In the genomic region with DNA sequence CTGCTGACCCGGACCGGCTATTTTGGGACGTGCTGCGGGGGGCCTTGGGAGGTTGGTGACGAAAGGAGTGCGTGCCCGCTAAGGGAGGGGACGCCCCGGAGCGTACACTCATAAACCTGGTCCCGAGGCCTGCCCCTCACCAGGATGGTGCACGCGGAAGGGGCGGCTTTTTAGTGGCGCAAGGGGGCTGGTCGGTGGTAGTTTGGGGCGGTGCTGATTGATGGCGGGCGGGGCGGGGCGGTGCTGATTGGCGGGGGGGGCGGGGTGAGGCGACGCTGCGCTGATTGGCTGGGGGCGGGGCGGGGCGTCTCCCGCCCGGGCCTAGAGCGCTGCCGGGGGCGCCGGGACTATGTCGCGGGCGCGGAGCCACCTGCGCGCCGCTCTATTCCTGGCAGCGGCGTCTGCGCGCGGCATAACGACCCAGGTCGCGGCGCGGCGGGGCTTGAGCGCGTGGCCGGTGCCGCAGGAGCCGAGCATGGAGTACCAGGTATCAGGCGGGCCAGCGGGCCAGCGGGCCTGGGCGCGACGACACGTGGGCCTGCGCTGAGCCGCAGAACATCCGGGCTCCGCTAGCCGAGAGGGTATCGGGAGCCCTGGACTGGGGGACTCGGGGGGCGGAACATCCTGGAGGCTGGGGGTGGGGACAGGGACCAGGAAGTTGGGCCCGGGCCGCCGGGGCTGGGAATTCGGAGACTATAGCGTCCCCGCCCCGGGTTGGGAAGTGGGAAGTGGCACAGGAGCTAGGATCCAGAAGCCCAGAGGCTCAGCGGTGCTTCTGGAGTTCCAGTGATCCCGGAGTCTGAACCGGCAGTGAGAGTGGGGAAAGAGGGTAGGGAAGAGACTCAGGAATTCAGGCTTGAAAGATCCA, we compare ENCODE assay signal across 8 cellular contexts. TPM values are rescaled to one million over a fixed set of nuclear protein-coding genes. Genes with fewer than 3 reads are reported as not detected.
DNase-seq lines count a peak whose midpoint lies in the region; ATAC-seq and TF ChIP-seq lines count a peak whose summit lies in the region.

A gene with protein sequence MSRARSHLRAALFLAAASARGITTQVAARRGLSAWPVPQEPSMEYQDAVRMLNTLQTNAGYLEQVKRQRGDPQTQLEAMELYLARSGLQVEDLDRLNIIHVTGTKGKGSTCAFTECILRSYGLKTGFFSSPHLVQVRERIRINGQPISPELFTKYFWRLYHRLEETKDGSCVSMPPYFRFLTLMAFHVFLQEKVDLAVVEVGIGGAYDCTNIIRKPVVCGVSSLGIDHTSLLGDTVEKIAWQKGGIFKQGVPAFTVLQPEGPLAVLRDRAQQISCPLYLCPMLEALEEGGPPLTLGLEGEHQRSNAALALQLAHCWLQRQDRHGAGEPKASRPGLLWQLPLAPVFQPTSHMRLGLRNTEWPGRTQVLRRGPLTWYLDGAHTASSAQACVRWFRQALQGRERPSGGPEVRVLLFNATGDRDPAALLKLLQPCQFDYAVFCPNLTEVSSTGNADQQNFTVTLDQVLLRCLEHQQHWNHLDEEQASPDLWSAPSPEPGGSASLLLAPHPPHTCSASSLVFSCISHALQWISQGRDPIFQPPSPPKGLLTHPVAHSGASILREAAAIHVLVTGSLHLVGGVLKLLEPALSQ (plus strand): TSS at position 307 of the 868 bp plus-strand sequence. CDS start 43 bp downstream, at position 350.

- no peak for TF ChIP-seq CTCF in body of pancreas (IDR thresholded peaks at IDR 0.05)

- peak; percentile 84 to 88 for DNase-seq in NCI-H2081 (lab: John Stamatoyannopoulos, UW)
- DNase-seq in NCI-H2081 treated with DMSO at 0.1 percent for 48 hours (lab: John Stamatoyannopoulos, UW), result no peak
- peak; percentile 61 for DNase-seq in NCI-H2107 treated with DMSO at 0.1 percent for 48 hours (lab: John Stamatoyannopoulos, UW; ENCODE audit: unreplicated experiment)
- peak; percentile 91 for DNase-seq in UCSD-AML1 (lab: John Stamatoyannopoulos, UW; ENCODE audit: unreplicated experiment)
- peak; percentile 84 to 91 (median 88) for DNase-seq in body of pancreas
- DNase-seq in skeletal muscle cell (ENCODE audit: low read depth), result peak; percentile 64

- intact Hi-C loops in body of pancreas (cut with DNase I), result no loop called here

- WGBS in body of pancreas, 2 donors, result 0% methylated on average over 2 to 76 of the region's 83 CpGs

- H3K4me3 ChIP-seq in body of pancreas, result peak within 1 kb of the TSS; percentile 48 to 59
- peak within 1 kb of the TSS; percentile 77 for H3K4me3 ChIP-seq in iPS-11a (ENCODE audit: low read depth, low read length)
- H3K4me3 ChIP-seq in skeletal muscle cell (ENCODE audit: low read depth, low read length), result peak within 1 kb of the TSS; percentile 89

- H3K36me3 ChIP-seq in body of pancreas (replicated peaks in 1 of 2; ENCODE audit: insufficient read depth in 1 of 2, low read depth in 2 of 2), result peaks cover 0 to 3% of the 10 kb centered on the region in 2 donors

- H3K9me3 ChIP-seq in body of pancreas, result no peaks in the 10 kb centered on the region

- peak within 1 kb of the TSS; percentile 94 to 96 (median 96) for H3K27ac ChIP-seq in body of pancreas

- ATAC-seq in HG02970 (IDR thresholded peaks at IDR 0.05; ENCODE audit: low FRiP score, unreplicated experiment) (peak; percentile 71), body of pancreas (peak; percentile 81)

- no peaks in the 10 kb centered on the region for H3K27me3 ChIP-seq in body of pancreas

- TF ChIP-seq POLR2A in body of pancreas (IDR thresholded peaks at IDR 0.05), result peak; percentile 74 to 79 (median 77)

- H3K4me1 ChIP-seq in body of pancreas, result peaks cover 67% of the 10 kb centered on the region

RNA-seq across cellular contexts. Expression of the gene that starts here (rescaled TPM):
- total RNA-seq in body of pancreas, result 10 to 100 TPM; 58.4 to 80.4 TPM
